Comparison of ENCODE assay signal across 14 cellular contexts in genomic region chr5:28648108-28648507, GRCh38.
A peak's percentile ranks its signal among the peaks of the same experiment; 100 is the strongest.
DNase-seq lines count a peak whose midpoint lies in the region; ATAC-seq, FAIRE-seq and TF ChIP-seq lines count a peak whose summit lies in the region.
"Had no signal": no experiment of that assay in that cellular context is flagged by ENCODE, and none has a peak within 500 bp of the region (broad histone marks: within the 10 kb centered on the region; RNA-seq: fewer than 3 reads in every experiment).

No MANE protein-coding gene starts in this region.

- intact Hi-C loops in pancreas (cut with DNase I) = no loop called here

- H3K4me3 ChIP-seq in pancreas = no peak overlapping the region

- WGBS in pancreas, 2 donors = 69 to 72% methylated on average over 2 of the region's 2 CpGs

- ATAC-seq in WTC11 (peak; percentile 81), pancreas (no peak)

- POLR2A ChIA-PET in WTC11 (lab: Charles Lee) = no interaction called here

- DNase-seq in ELF-1 (ENCODE audit: low read depth, low spot score) (peak; percentile 2), M059J (ENCODE audit: low read depth) (peak; percentile 37), WTC11 (ENCODE audit: low spot score) (peak; percentile 8), iris pigment epithelial cell (ENCODE audit: low read depth) (peak; percentile 42), pancreas (no peak), EL (no peak)
- DNase-seq in activated T-cell treated with anti-CD3 and anti-CD28 coated beads, Interleukin-2, amount 50 U/mL, for 24 hours = no peak
- no peak for DNase-seq in activated CD4-positive, alpha-beta T cell treated with anti-CD3 and anti-CD28 coated beads, Interleukin-2, amount 50 U/mL, for 4 hours
- DNase-seq: CD4-positive, alpha-beta memory T cell; effector memory CD4-positive, alpha-beta T cell; NCI-H187 treated with DMSO at 0.1 percent for 48 hours; posterior cingulate gyrus had no signal

- no peak for FAIRE-seq in pancreas (lab: Jason Lieb, UNC)

- H3K36me3 Mint-ChIP-seq in WTC11 = no peaks in the 10 kb centered on the region
- H3K36me3 Mint-ChIP-seq in activated T-cell treated with anti-CD3 and anti-CD28 coated beads, Interleukin-2, amount 50 U/mL, for 24 hours (ENCODE audit: low read depth) = no peaks in the 10 kb centered on the region
- H3K36me3 Mint-ChIP-seq: CD4-positive, alpha-beta memory T cell; memory B cell had no signal

- H3K9me3 ChIP-seq in pancreas = no peaks in the 10 kb centered on the region

- H3K27ac ChIP-seq in pancreas = no peak overlapping the region
- H3K27ac ChIP-seq: VCaP had no signal

- no peaks in the 10 kb centered on the region for H3K4me1 ChIP-seq in pancreas

- H3K9me3 Mint-ChIP-seq in WTC11 = peaks cover 17% of the 10 kb centered on the region
- peaks cover 25% of the 10 kb centered on the region for H3K9me3 Mint-ChIP-seq in activated T-cell treated with anti-CD3 and anti-CD28 coated beads, Interleukin-2, amount 50 U/mL, for 24 hours

- no peaks in the 10 kb centered on the region for H3K36me3 ChIP-seq in pancreas

- H3K27ac Mint-ChIP-seq in WTC11 = no peak overlapping the region
- no peak overlapping the region for H3K27ac Mint-ChIP-seq in activated T-cell treated with anti-CD3 and anti-CD28 coated beads, Interleukin-2, amount 50 U/mL, for 24 hours
- H3K27ac Mint-ChIP-seq: CD4-positive, alpha-beta memory T cell; memory B cell had no signal

- TF ChIP-seq CTCF in WTC11 (IDR thresholded peaks at IDR 0.05) = no peak
- no peak for TF ChIP-seq CTCF in pancreas (IDR thresholded peaks at IDR 0.05)

- CTCF ChIA-PET in WTC11 (lab: Charles Lee) = interaction anchor here (0.9 kb wide), 1 partner anchor 62 kb away, joined by 3 read pairs; no protein-coding TSS in a partner anchor

- no peak overlapping the region for H3K4me3 Mint-ChIP-seq in WTC11
- no peak overlapping the region for H3K4me3 Mint-ChIP-seq in activated T-cell treated with anti-CD3 and anti-CD28 coated beads, Interleukin-2, amount 50 U/mL, for 24 hours
- H3K4me3 Mint-ChIP-seq: CD4-positive, alpha-beta memory T cell; memory B cell had no signal

- no peaks in the 10 kb centered on the region for H3K27me3 ChIP-seq in pancreas

- H3K27me3 Mint-ChIP-seq in WTC11 (ENCODE audit: low read depth) = no peaks in the 10 kb centered on the region
- no peaks in the 10 kb centered on the region for H3K27me3 Mint-ChIP-seq in activated T-cell treated with anti-CD3 and anti-CD28 coated beads, Interleukin-2, amount 50 U/mL, for 24 hours
- H3K27me3 Mint-ChIP-seq: CD4-positive, alpha-beta memory T cell; memory B cell had no signal

- no peaks in the 10 kb centered on the region for H3K4me1 Mint-ChIP-seq in WTC11
- H3K4me1 Mint-ChIP-seq in activated T-cell treated with anti-CD3 and anti-CD28 coated beads, Interleukin-2, amount 50 U/mL, for 24 hours (ENCODE audit: low read depth) = no peaks in the 10 kb centered on the region
- H3K4me1 Mint-ChIP-seq: CD4-positive, alpha-beta memory T cell; memory B cell had no signal

TF ChIP-seq in WTC11, 78 proteins besides CTCF, POLR2A, EP300 and RAD21 (continues in another document):
- TF ChIP-seq ETV6 (CRISPR knock-in tag; IDR thresholded peaks at IDR 0.05) (no peak), ZNF263 (CRISPR knock-in tag; IDR thresholded peaks at IDR 0.05; ENCODE audit: low read depth) (no peak), GRHL2 (CRISPR knock-in tag; IDR thresholded peaks at IDR 0.05; ENCODE audit: insufficient replicate concordance, severe bottlenecking) (no peak), MXD4 (CRISPR knock-in tag; IDR thresholded peaks at IDR 0.05; ENCODE audit: borderline replicate concordance) (no peak), RORB (CRISPR knock-in tag; IDR thresholded peaks at IDR 0.05) (no peak), ZNF416 (CRISPR knock-in tag; IDR thresholded peaks at IDR 0.05) (no peak), CREB1 (CRISPR knock-in tag; IDR thresholded peaks at IDR 0.05) (no peak), ZNF423 (CRISPR knock-in tag; IDR thresholded peaks at IDR 0.05) (no peak), TCF7 (CRISPR knock-in tag; IDR thresholded peaks at IDR 0.05; ENCODE audit: low read depth) (no peak), E2F5 (CRISPR knock-in tag; IDR thresholded peaks at IDR 0.05) (no peak), PRRX2 (CRISPR knock-in tag; IDR thresholded peaks at IDR 0.05) (no peak), NR3C1 (CRISPR knock-in tag; conservative IDR thresholded peaks at IDR 0.05; ENCODE audit: low read depth) (no peak), CREM (CRISPR knock-in tag; IDR thresholded peaks at IDR 0.05) (no peak), EMX1 (CRISPR knock-in tag; IDR thresholded peaks at IDR 0.05) (no peak), SMAD4 (CRISPR knock-in tag; IDR thresholded peaks at IDR 0.05) (no peak)
- TF ChIP-seq, protein P1, sequence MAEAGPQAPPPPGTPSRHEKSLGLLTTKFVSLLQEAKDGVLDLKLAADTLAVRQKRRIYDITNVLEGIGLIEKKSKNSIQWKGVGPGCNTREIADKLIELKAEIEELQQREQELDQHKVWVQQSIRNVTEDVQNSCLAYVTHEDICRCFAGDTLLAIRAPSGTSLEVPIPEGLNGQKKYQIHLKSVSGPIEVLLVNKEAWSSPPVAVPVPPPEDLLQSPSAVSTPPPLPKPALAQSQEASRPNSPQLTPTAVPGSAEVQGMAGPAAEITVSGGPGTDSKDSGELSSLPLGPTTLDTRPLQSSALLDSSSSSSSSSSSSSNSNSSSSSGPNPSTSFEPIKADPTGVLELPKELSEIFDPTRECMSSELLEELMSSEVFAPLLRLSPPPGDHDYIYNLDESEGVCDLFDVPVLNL (CRISPR knock-in tag; IDR thresholded peaks at IDR 0.05; ENCODE audit: borderline replicate concordance, low read depth) = no peak
- TF ChIP-seq, protein P2, sequence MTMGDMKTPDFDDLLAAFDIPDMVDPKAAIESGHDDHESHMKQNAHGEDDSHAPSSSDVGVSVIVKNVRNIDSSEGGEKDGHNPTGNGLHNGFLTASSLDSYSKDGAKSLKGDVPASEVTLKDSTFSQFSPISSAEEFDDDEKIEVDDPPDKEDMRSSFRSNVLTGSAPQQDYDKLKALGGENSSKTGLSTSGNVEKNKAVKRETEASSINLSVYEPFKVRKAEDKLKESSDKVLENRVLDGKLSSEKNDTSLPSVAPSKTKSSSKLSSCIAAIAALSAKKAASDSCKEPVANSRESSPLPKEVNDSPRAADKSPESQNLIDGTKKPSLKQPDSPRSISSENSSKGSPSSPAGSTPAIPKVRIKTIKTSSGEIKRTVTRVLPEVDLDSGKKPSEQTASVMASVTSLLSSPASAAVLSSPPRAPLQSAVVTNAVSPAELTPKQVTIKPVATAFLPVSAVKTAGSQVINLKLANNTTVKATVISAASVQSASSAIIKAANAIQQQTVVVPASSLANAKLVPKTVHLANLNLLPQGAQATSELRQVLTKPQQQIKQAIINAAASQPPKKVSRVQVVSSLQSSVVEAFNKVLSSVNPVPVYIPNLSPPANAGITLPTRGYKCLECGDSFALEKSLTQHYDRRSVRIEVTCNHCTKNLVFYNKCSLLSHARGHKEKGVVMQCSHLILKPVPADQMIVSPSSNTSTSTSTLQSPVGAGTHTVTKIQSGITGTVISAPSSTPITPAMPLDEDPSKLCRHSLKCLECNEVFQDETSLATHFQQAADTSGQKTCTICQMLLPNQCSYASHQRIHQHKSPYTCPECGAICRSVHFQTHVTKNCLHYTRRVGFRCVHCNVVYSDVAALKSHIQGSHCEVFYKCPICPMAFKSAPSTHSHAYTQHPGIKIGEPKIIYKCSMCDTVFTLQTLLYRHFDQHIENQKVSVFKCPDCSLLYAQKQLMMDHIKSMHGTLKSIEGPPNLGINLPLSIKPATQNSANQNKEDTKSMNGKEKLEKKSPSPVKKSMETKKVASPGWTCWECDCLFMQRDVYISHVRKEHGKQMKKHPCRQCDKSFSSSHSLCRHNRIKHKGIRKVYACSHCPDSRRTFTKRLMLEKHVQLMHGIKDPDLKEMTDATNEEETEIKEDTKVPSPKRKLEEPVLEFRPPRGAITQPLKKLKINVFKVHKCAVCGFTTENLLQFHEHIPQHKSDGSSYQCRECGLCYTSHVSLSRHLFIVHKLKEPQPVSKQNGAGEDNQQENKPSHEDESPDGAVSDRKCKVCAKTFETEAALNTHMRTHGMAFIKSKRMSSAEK (CRISPR knock-in tag; IDR thresholded peaks at IDR 0.05; ENCODE audit: borderline replicate concordance) = no peak
- TF ChIP-seq, protein P3, sequence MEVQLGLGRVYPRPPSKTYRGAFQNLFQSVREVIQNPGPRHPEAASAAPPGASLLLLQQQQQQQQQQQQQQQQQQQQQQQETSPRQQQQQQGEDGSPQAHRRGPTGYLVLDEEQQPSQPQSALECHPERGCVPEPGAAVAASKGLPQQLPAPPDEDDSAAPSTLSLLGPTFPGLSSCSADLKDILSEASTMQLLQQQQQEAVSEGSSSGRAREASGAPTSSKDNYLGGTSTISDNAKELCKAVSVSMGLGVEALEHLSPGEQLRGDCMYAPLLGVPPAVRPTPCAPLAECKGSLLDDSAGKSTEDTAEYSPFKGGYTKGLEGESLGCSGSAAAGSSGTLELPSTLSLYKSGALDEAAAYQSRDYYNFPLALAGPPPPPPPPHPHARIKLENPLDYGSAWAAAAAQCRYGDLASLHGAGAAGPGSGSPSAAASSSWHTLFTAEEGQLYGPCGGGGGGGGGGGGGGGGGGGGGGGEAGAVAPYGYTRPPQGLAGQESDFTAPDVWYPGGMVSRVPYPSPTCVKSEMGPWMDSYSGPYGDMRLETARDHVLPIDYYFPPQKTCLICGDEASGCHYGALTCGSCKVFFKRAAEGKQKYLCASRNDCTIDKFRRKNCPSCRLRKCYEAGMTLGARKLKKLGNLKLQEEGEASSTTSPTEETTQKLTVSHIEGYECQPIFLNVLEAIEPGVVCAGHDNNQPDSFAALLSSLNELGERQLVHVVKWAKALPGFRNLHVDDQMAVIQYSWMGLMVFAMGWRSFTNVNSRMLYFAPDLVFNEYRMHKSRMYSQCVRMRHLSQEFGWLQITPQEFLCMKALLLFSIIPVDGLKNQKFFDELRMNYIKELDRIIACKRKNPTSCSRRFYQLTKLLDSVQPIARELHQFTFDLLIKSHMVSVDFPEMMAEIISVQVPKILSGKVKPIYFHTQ (CRISPR knock-in tag; IDR thresholded peaks at IDR 0.05) = no peak

Comparison
In these comparisons a context has a peak if more than half of its experiments do, and no peak if none do; other contexts are left out.
1. DNase-seq: peak in ELF-1 (single experiment), M059J (single experiment), WTC11 (single experiment) and iris pigment epithelial cell (single experiment); none in pancreas (0 of 6), activated T-cell treated with anti-CD3 and anti-CD28 coated beads, Interleukin-2, amount 50 U/mL, for 24 hours (single experiment), EL (single experiment) and activated CD4-positive, alpha-beta T cell treated with anti-CD3 and anti-CD28 coated beads, Interleukin-2, amount 50 U/mL, for 4 hours (0 of 2).